8 cellular contexts compared by ENCODE assay signal in the genomic region with DNA sequence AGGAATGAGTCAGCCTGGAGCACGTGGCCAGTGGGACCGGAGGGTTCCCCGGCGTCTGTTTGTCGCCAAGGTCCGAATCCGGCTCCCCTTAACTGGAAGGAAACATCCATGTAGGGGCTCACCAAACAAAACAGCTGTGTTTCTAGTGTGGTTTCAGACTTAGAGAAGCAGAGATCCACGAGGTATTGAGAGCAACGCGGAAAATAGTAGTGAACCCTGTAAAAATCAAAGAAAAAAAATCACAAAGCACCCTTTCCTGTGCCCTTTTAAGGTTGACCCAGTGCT. TPM values are rescaled to one million over a fixed set of nuclear protein-coding genes. Genes with fewer than 3 reads are reported as not detected.
DNase-seq lines count a peak whose midpoint lies in the region; ATAC-seq and TF ChIP-seq lines count a peak whose summit lies in the region.

No MANE protein-coding gene starts in this region.

- H3K4me1 Mint-ChIP-seq in IgD-negative memory B cell: peaks cover 44 to 78% (median 51%) of the 10 kb centered on the region in 3 donors
- peaks cover 41 to 61% (median 51%) of the 10 kb centered on the region in 3 donors for H3K4me1 Mint-ChIP-seq in naive B cell

- peaks cover 14% of the 10 kb centered on the region for H3K4me1 ChIP-seq in colonic mucosa

- TF ChIP-seq CTCF in AG04450 (IDR thresholded peaks at IDR 0.05; ENCODE audit: low read depth, low read length) (no peak), colonic mucosa (IDR thresholded peaks at IDR 0.05) (no peak)

- H3K27ac ChIP-seq in AG04450 (ENCODE audit: low read depth, low read length): peak overlapping the region; percentile 33
- H3K27ac ChIP-seq in colonic mucosa: peak overlapping the region; percentile 89

- CTCF ChIA-PET in AG04450 (lab: Charles Lee): interaction anchor here (0.6 to 3.8 kb wide), 3 partner anchors 125 to 270 kb away, joined by 4 to 31 read pairs (median 15); no protein-coding TSS in a partner anchor

- POLR2A ChIA-PET in AG04450 (lab: Yijun Ruan, JAX): interaction anchor here (0.6 to 2.3 kb wide), 6 partner anchors 9 to 1543 kb away, joined by 4 to 39 read pairs (median 6); a partner anchor contains a TSS

- peaks cover 0 to 5% (median 5%) of the 10 kb centered on the region in 3 donors for H3K9me3 Mint-ChIP-seq in IgD-negative memory B cell
- peaks cover 0 to 6% (median 0%) of the 10 kb centered on the region in 7 donors for H3K9me3 Mint-ChIP-seq in naive B cell

- H3K36me3 Mint-ChIP-seq in IgD-negative memory B cell: peaks cover 11% of the 10 kb centered on the region
- H3K36me3 Mint-ChIP-seq in naive B cell: peaks cover 9 to 10% of the 10 kb centered on the region in 2 donors

- no peaks in the 10 kb centered on the region for H3K9me3 ChIP-seq in AG04450 (ENCODE audit: control insufficient read depth, insufficient read depth, low read length)
- no peaks in the 10 kb centered on the region for H3K9me3 ChIP-seq in colonic mucosa

- ATAC-seq in naive B cell (ENCODE audit: low read depth in 2 of 2): no peak
- no peak for ATAC-seq in HG02884 (IDR thresholded peaks at IDR 0.05; ENCODE audit: unreplicated experiment)
- ATAC-seq in GM21717 (IDR thresholded peaks at IDR 0.05; ENCODE audit: unreplicated experiment): no peak
- no peak for ATAC-seq in HG03520 (IDR thresholded peaks at IDR 0.05; ENCODE audit: unreplicated experiment)

- peaks cover 2% of the 10 kb centered on the region for H3K27me3 ChIP-seq in AG04450 (ENCODE audit: control insufficient read depth, insufficient read depth, low read length)
- no peaks in the 10 kb centered on the region for H3K27me3 ChIP-seq in colonic mucosa

- DNase-seq in AG04450 (ENCODE audit: low read depth, low spot score) (no peak), colonic mucosa (no peak), naive B cell (no peak), globus pallidus (ENCODE audit: low spot score) (no peak)

- H3K27me3 Mint-ChIP-seq in IgD-negative memory B cell: no peaks in the 10 kb centered on the region
- H3K27me3 Mint-ChIP-seq in naive B cell: no peaks in the 10 kb centered on the region

- H3K27ac Mint-ChIP-seq in IgD-negative memory B cell (peak overlapping the region; percentile 96 to 98 (median 97)), naive B cell (peak overlapping the region; percentile 42 to 96 (median 84))

- no peaks in the 10 kb centered on the region for H3K36me3 ChIP-seq in colonic mucosa

- H3K9ac ChIP-seq in colonic mucosa (ENCODE audit: low read depth in 2 of 2, low read length in 2 of 2): peak overlapping the region; percentile 83 to 87

- H3K4me3 ChIP-seq in AG04450 (ENCODE audit: low read depth, low read length) (peak overlapping the region; percentile 90), colonic mucosa (peak overlapping the region; percentile 60)

- intact Hi-C loops in colonic mucosa (cut with DNase I): no loop called here

- peak overlapping the region; percentile 94 to 97 (median 96) for H3K4me3 Mint-ChIP-seq in IgD-negative memory B cell
- peak overlapping the region; percentile 85 to 97 (median 94) for H3K4me3 Mint-ChIP-seq in naive B cell

RNA-seq across cellular contexts. Expression of a gene that starts 38.3 kb away (rescaled TPM):
- polyA plus RNA-seq in AG04450 (2011; rRNA removed): 0.20 and 0.26 TPM in 2 replicates
- polyA minus RNA-seq in AG04450 (2011; rRNA and poly(A)+ RNA removed): 0.18 and 0.35 TPM in 2 replicates
- polyA plus RNA-seq in IgD-negative memory B cell: not detected
- total RNA-seq in colonic mucosa: 1 to 10 TPM in 1 of 2 donors, under 1 TPM in 1; 0.77 to 1.1 TPM
- polyA plus RNA-seq in naive B cell (ENCODE audit: low read depth in 6 of 6): not detected

RNA-seq across cellular contexts. Expression of a gene that starts 53.8 kb away (rescaled TPM):
- 66.6 and 69.1 TPM in 2 replicates for polyA plus RNA-seq in AG04450 (2011; rRNA removed)
- polyA minus RNA-seq in AG04450 (2011; rRNA and poly(A)+ RNA removed): 83.6 and 83.8 TPM in 2 replicates
- polyA plus RNA-seq in IgD-negative memory B cell: 3.5 TPM
- 10 to 100 TPM; 10.0 to 15.0 TPM for total RNA-seq in colonic mucosa
- polyA plus RNA-seq in naive B cell (ENCODE audit: low read depth in 6 of 6): 1 to 10 TPM; 1.2 to 5.2 (median 1.8) TPM

Comparison
In these comparisons a context has a peak if more than half of its experiments do, and no peak if none do; other contexts are left out.
1. RNA of a gene that starts 53.8 kb away (polyA plus RNA-seq): 66.6 to 69.1 TPM in AG04450; 3.5 TPM in IgD-negative memory B cell (single experiment) and 1.2 to 5.2 TPM in naive B cell; every median in the first group is over 10 times any median in the second.